1 cellular context compared by ENCODE assay signal in genomic region chr11:45178890-45179663, GRCh38.
TF ChIP-seq lines count a peak whose summit lies in the region.

No MANE protein-coding gene starts in this region.

TF ChIP-seq in GM23338, 12 proteins besides CTCF, POLR2A, EP300 and RAD21 (continued from another document):
- no peak for TF ChIP-seq ZNF462 (CRISPR knock-in tag; IDR thresholded peaks at IDR 0.05)
- TF ChIP-seq ZNF331 (CRISPR knock-in tag; IDR thresholded peaks at IDR 0.05; ENCODE audit: low read depth): no peak
- no peak for TF ChIP-seq EZH2phosphoT487 (IDR thresholded peaks at IDR 0.05; ENCODE audit: unreplicated experiment)
- TF ChIP-seq EZH2 (IDR thresholded peaks at IDR 0.05; ENCODE audit: low read depth, unreplicated experiment): no peak
- no peak for TF ChIP-seq NANOG (IDR thresholded peaks at IDR 0.05; ENCODE audit: borderline replicate concordance)
- no peak for TF ChIP-seq REST (IDR thresholded peaks at IDR 0.05; ENCODE audit: unreplicated experiment)
- no peak for TF ChIP-seq JUNB (IDR thresholded peaks at IDR 0.05; ENCODE audit: unreplicated experiment)
- no peak for TF ChIP-seq ZNF114 (CRISPR knock-in tag; IDR thresholded peaks at IDR 0.05)
